Comparison of ENCODE assay signal across 29 cellular contexts in genomic region chr22:25630446-25630845, GRCh38.
DNase-seq lines count a peak whose midpoint lies in the region; ATAC-seq and TF ChIP-seq lines count a peak whose summit lies in the region.
"Had no signal": no experiment of that assay in that cellular context is flagged by ENCODE, and none has a peak within 500 bp of the region (broad histone marks: within the 10 kb centered on the region; RNA-seq: fewer than 3 reads in every experiment).

No MANE protein-coding gene starts in this region.

- H3K9ac ChIP-seq in mammary epithelial cell (ENCODE audit: insufficient read depth, low read length): no peak overlapping the region

- no peak for DNase-seq in mammary epithelial cell
- DNase-seq in MCF 10A (ENCODE audit: unreplicated experiment): no peak
- peak; percentile 5 for DNase-seq in choroid plexus epithelial cell (ENCODE audit: low read depth)
- DNase-seq in myocyte (ENCODE audit: low read depth): peak; percentile 55
- no peak for DNase-seq in natural killer cell treated with Interleukin-12 subunit alpha and Interleukin-12 subunit beta and Interleukin-15 and Interleukin-18, amount 100 ng/mL, for 72 hours (ENCODE audit: low spot score)
- no peak for DNase-seq in HEK293T (ENCODE audit: extremely low spot score)
- DNase-seq in gastrocnemius medialis: no peak
- DNase-seq in stimulated activated CD8-positive, alpha-beta memory T cell treated with anti-CD3 and anti-CD28 coated beads, Interleukin-4, amount 100 ng/mL, for 48 hours: no peak
- DNase-seq: activated CD4-positive, alpha-beta T cell treated with anti-CD3 and anti-CD28 coated beads, Interleukin-2, amount 50 U/mL, for 1 hour; activated CD4-positive, CD25-positive, alpha-beta regulatory T cell; activated effector memory CD4-positive, alpha-beta T cell treated with anti-CD3 and anti-CD28 coated beads, Interleukin-2, amount 50 U/mL, for 16 hours; activated T-cell treated with anti-CD3 and anti-CD28 coated beads, Interleukin-2, amount 50 U/mL, for 24 hours; DND-41; H7; left ventricle myocardium superior; naive B cell; NCI-H1417 treated with DMSO at 0.1 percent for 48 hours; NCI-H226; NCI-H526 treated with DMSO at 0.1 percent for 48 hours; NK-92 treated with Interleukin-12 subunit alpha and Interleukin-12 subunit beta, amount 100 ng/mL, for 24 hours; PC-9; right lobe of liver; stimulated activated CD4-positive, alpha-beta T cell treated with anti-CD3 and anti-CD28 coated beads, Interleukin-4, amount 100 ng/mL, for 24 hours had no signal

- ATAC-seq in natural killer cell treated with Interleukin-12 subunit alpha and Interleukin-12 subunit beta and Interleukin-15 and Interleukin-18, amount 100 ng/mL, for 72 hours: no peak
- no peak for ATAC-seq in gastrocnemius medialis
- ATAC-seq: HepG2, left ventricle myocardium superior, right lobe of liver had no signal

- H3K9me3 Mint-ChIP-seq in MCF 10A (ENCODE audit: unreplicated experiment): no peaks in the 10 kb centered on the region
- H3K9me3 Mint-ChIP-seq in natural killer cell treated with Interleukin-12 subunit alpha and Interleukin-12 subunit beta and Interleukin-15 and Interleukin-18, amount 100 ng/mL, for 72 hours: no peaks in the 10 kb centered on the region
- H3K9me3 Mint-ChIP-seq: activated T-cell treated with anti-CD3 and anti-CD28 coated beads, Interleukin-2, amount 50 U/mL, for 24 hours; naive B cell had no signal

- H3K79me2 ChIP-seq in mammary epithelial cell (ENCODE audit: insufficient read depth, low read length): peaks cover 12% of the 10 kb centered on the region

- H3K36me3 ChIP-seq in mammary epithelial cell (ENCODE audit: insufficient read depth, low read length): no peaks in the 10 kb centered on the region
- no peaks in the 10 kb centered on the region for H3K36me3 ChIP-seq in gastrocnemius medialis
- H3K36me3 ChIP-seq: ascending aorta, neutrophil, right lobe of liver had no signal

- 32% methylated on average over 5 of the region's 5 CpGs for WGBS in mammary epithelial cell (ENCODE audit: low coverage, missing lambda C conversion rate)

- CTCF ChIA-PET in mammary epithelial cell (lab: Charles Lee; ENCODE audit: low non-redundant PET): no interaction called here
- CTCF ChIA-PET in MCF 10A (lab: Yijun Ruan, JAX): no interaction called here
- CTCF ChIA-PET in HEK293T (lab: Yijun Ruan, JAX): no interaction called here

- H3K4me1 ChIP-seq in mammary epithelial cell (ENCODE audit: insufficient read depth, low read length): no peaks in the 10 kb centered on the region
- H3K4me1 ChIP-seq in gastrocnemius medialis: no peaks in the 10 kb centered on the region
- H3K4me1 ChIP-seq: right lobe of liver had no signal

- in situ Hi-C loops in mammary epithelial cell (cut with MboI; ENCODE audit: low sequenced_read_pairs in 2 of 2) (no loop called here), gastrocnemius medialis (cut with MboI; ENCODE audit: low sequenced_read_pairs in 4 of 4) (no loop called here)

- H4K20me1 ChIP-seq in mammary epithelial cell (ENCODE audit: insufficient read depth, low read length): no peaks in the 10 kb centered on the region

- H3K4me2 ChIP-seq in mammary epithelial cell (ENCODE audit: insufficient read depth, low read depth, low read length): peak overlapping the region; percentile 0
- H3K4me2 ChIP-seq: PC-9 had no signal

- no peaks in the 10 kb centered on the region for H3K9me3 ChIP-seq in mammary epithelial cell (replicated peaks; ENCODE audit: insufficient read depth, low read length)
- no peaks in the 10 kb centered on the region for H3K9me3 ChIP-seq in gastrocnemius medialis
- H3K9me3 ChIP-seq: ascending aorta, neutrophil, right lobe of liver had no signal

- no peak for TF ChIP-seq POLR2A in gastrocnemius medialis (IDR thresholded peaks at IDR 0.05)

- no peaks in the 10 kb centered on the region for H3K36me3 Mint-ChIP-seq in MCF 10A (ENCODE audit: insufficient read depth, unreplicated experiment)
- no peaks in the 10 kb centered on the region for H3K36me3 Mint-ChIP-seq in natural killer cell treated with Interleukin-12 subunit alpha and Interleukin-12 subunit beta and Interleukin-15 and Interleukin-18, amount 100 ng/mL, for 72 hours
- H3K36me3 Mint-ChIP-seq: activated naive CD8-positive, alpha-beta T cell; naive B cell had no signal

- no peak overlapping the region for H2AFZ ChIP-seq in mammary epithelial cell (ENCODE audit: low read depth, low read length)
- H2AFZ ChIP-seq: PC-9 had no signal

- H3K27ac ChIP-seq in mammary epithelial cell (ENCODE audit: insufficient read depth, low read depth, low read length): no peak overlapping the region
- no peak overlapping the region for H3K27ac ChIP-seq in gastrocnemius medialis
- H3K27ac ChIP-seq: 22Rv1, ascending aorta, neutrophil, PC-9, right lobe of liver, SK-N-MC had no signal

- TF ChIP-seq CTCF in mammary epithelial cell (conservative IDR thresholded peaks at IDR 0.05 in 1 of 2, IDR thresholded peaks at IDR 0.05 in 1 of 2; ENCODE audit: extremely low read depth in 1 of 2, insufficient read depth in 1 of 2, low read depth in 1 of 2, low read length in 2 of 2) (no peak), MCF 10A (IDR thresholded peaks at IDR 0.05; ENCODE audit: unreplicated experiment) (no peak), choroid plexus epithelial cell (conservative IDR thresholded peaks at IDR 0.05; ENCODE audit: low read depth, low read length) (no peak), gastrocnemius medialis (IDR thresholded peaks at IDR 0.05 in 4 of 5, conservative IDR thresholded peaks at IDR 0.05 in 1 of 5) (no peak)

- H3K4me1 Mint-ChIP-seq in MCF 10A (ENCODE audit: insufficient read depth, unreplicated experiment): no peaks in the 10 kb centered on the region
- H3K4me1 Mint-ChIP-seq in natural killer cell treated with Interleukin-12 subunit alpha and Interleukin-12 subunit beta and Interleukin-15 and Interleukin-18, amount 100 ng/mL, for 72 hours (ENCODE audit: low read depth in 2 of 2): no peaks in the 10 kb centered on the region

- H3K27me3 ChIP-seq in mammary epithelial cell (ENCODE audit: insufficient read depth, low read length) (no peaks in the 10 kb centered on the region), gastrocnemius medialis (no peaks in the 10 kb centered on the region)
- H3K27me3 ChIP-seq: ascending aorta, neutrophil, right lobe of liver had no signal

- BruUV-seq in mammary epithelial cell (replicated peaks; lab: Mats Ljungman, UMichigan): no TSS peak
- no TSS peak for BruUV-seq in MCF 10A (replicated peaks; lab: Mats Ljungman, UMichigan)

- H3K27ac Mint-ChIP-seq in MCF 10A (ENCODE audit: low read depth, unreplicated experiment): no peak overlapping the region
- H3K27ac Mint-ChIP-seq in natural killer cell treated with Interleukin-12 subunit alpha and Interleukin-12 subunit beta and Interleukin-15 and Interleukin-18, amount 100 ng/mL, for 72 hours: no peak overlapping the region
- H3K27ac Mint-ChIP-seq: activated naive CD8-positive, alpha-beta T cell; activated T-cell treated with anti-CD3 and anti-CD28 coated beads, Interleukin-2, amount 50 U/mL, for 24 hours had no signal

- H3K4me3 ChIP-seq in mammary epithelial cell (replicated peaks in 1 of 3; ENCODE audit: insufficient read depth in 1 of 3, low read depth in 2 of 3, low read length in 3 of 3) (no peak overlapping the region), choroid plexus epithelial cell (ENCODE audit: low read depth, low read length) (no peak overlapping the region), gastrocnemius medialis (no peak overlapping the region)
- H3K4me3 ChIP-seq: ascending aorta, PC-9, right lobe of liver, SK-N-MC had no signal

- intact Hi-C loops in mammary epithelial cell (cut with micrococcal nuclease): no loop called here
- intact Hi-C loops in MCF 10A (cut with micrococcal nuclease): no loop called here
- intact Hi-C loops in gastrocnemius medialis (cut with DNase I; ENCODE audit: low total_unique reads): no loop called here

- dilution Hi-C loops in mammary epithelial cell (cut with HindIII; ENCODE audit: low sequenced_read_pairs): no loop called here

- H3K4me3 Mint-ChIP-seq in MCF 10A (ENCODE audit: unreplicated experiment): no peak overlapping the region
- H3K4me3 Mint-ChIP-seq in natural killer cell treated with Interleukin-12 subunit alpha and Interleukin-12 subunit beta and Interleukin-15 and Interleukin-18, amount 100 ng/mL, for 72 hours: no peak overlapping the region
- H3K4me3 Mint-ChIP-seq: activated naive CD8-positive, alpha-beta T cell; activated T-cell treated with anti-CD3 and anti-CD28 coated beads, Interleukin-2, amount 50 U/mL, for 24 hours; naive B cell had no signal

- POLR2A ChIA-PET in MCF 10A (lab: Yijun Ruan, JAX): no interaction called here
- POLR2A ChIA-PET in HEK293T (lab: Yijun Ruan, JAX): no interaction called here

- H3K27me3 Mint-ChIP-seq in MCF 10A (ENCODE audit: insufficient read depth, unreplicated experiment): no peaks in the 10 kb centered on the region
- H3K27me3 Mint-ChIP-seq in natural killer cell treated with Interleukin-12 subunit alpha and Interleukin-12 subunit beta and Interleukin-15 and Interleukin-18, amount 100 ng/mL, for 72 hours: peaks cover 6 to 12% of the 10 kb centered on the region in 2 donors
- H3K27me3 Mint-ChIP-seq: activated naive CD8-positive, alpha-beta T cell; naive B cell had no signal

TF ChIP-seq in HEK293T, 16 proteins besides CTCF, POLR2A, EP300 and RAD21:
- TF ChIP-seq FOXM1 (IDR thresholded peaks at IDR 0.05; ENCODE audit: borderline replicate concordance) (no peak), HDGF (IDR thresholded peaks at IDR 0.05; ENCODE audit: borderline replicate concordance) (no peak), SP1 (IDR thresholded peaks at IDR 0.05) (no peak), BHLHE40 (IDR thresholded peaks at IDR 0.05; ENCODE audit: borderline replicate concordance) (no peak), L3MBTL2 (conservative IDR thresholded peaks at IDR 0.05) (no peak), ELF4 (IDR thresholded peaks at IDR 0.05) (no peak), CTBP1 (IDR thresholded peaks at IDR 0.05; ENCODE audit: borderline replicate concordance) (no peak)

Comparison
In these comparisons a context has a peak if more than half of its experiments do, and no peak if none do; other contexts are left out.
1. DNase-seq: peak in choroid plexus epithelial cell (single experiment) and myocyte (single experiment); none in mammary epithelial cell (single experiment), MCF 10A (single experiment), natural killer cell treated with Interleukin-12 subunit alpha and Interleukin-12 subunit beta and Interleukin-15 and Interleukin-18, amount 100 ng/mL, for 72 hours (single experiment), HEK293T (single experiment), gastrocnemius medialis (0 of 2) and stimulated activated CD8-positive, alpha-beta memory T cell treated with anti-CD3 and anti-CD28 coated beads, Interleukin-4, amount 100 ng/mL, for 48 hours (single experiment).